In the genomic region with DNA sequence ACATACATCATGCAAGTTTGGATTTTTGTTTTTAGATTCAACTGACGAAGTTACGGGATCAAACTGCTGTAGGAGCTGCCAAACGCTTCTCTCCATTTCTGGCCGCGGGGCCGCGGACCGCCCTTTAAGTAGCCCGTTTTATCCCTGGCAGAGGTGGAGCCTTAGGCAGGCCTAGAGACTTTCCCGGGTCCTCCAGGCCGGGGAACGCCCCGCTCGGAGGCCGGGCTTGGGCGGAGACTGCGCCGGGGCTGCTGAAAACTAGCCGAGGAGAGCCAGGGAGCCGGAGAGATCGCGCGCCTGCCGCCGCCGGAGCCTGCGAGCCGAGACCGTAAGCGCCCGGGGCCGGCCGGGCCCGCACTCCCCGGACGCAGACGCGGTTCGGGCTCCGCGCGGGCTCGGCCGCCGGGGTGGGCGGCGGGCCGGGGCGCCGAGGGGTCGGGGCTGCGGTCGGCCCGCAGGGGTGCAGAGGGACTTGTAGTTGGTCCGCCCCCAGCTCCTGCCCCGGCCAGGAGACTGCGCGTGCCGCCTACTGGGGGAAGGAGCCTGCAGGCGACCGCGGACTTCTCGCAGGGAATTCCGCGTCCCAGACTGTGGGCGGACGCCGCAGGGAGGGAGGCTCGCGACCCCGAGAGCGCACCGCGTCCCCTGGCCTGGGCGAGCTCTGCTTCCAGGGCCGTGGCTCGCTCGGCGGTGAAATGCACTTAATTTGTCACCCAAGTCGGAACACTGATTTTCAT, we compare ENCODE assay signal across 1 cellular context.
TF ChIP-seq lines count a peak whose summit lies in the region.

TSS of gene EPHX1 (plus strand) at position 283 of the 737 bp plus-strand sequence. CDS start 18,606 bp downstream, outside the sequence.

TF ChIP-seq in HepG2, 621 proteins besides CTCF, POLR2A, EP300 and RAD21 (continued from another document and continues in another):
- TF ChIP-seq AGO1 (IDR thresholded peaks at IDR 0.05; ENCODE audit: low read depth, low read length, poor library complexity, severe bottlenecking) (no peak), FOXP1 (IDR thresholded peaks at IDR 0.05) (no peak), FOXP1 (CRISPR knock-in tag; IDR thresholded peaks at IDR 0.05) (no peak), HNF4A (CRISPR knock-in tag; IDR thresholded peaks at IDR 0.05) (no peak), UBTF (CRISPR knock-in tag; IDR thresholded peaks at IDR 0.05) (peak; percentile 93), TBX2 (CRISPR knock-in tag; IDR thresholded peaks at IDR 0.05; ENCODE audit: borderline replicate concordance) (0 out of 2 replicates have a peak, but pooled peaks have one; percentile 26), ZNF224 (CRISPR knock-in tag; IDR thresholded peaks at IDR 0.05) (0 out of 2 replicates have a peak, but pooled peaks have one; percentile 36), ARNT2 (CRISPR knock-in tag; IDR thresholded peaks at IDR 0.05; ENCODE audit: low read depth) (peak; percentile 20; the same call in 1 of the 2 replicates), ZNF879 (CRISPR knock-in tag; IDR thresholded peaks at IDR 0.05) (peak; percentile 39; the same call in 1 of the 2 replicates), PHF21A (CRISPR knock-in tag; IDR thresholded peaks at IDR 0.05) (0 out of 2 replicates have a peak, but pooled peaks have one; percentile 47), MED1 (CRISPR knock-in tag; IDR thresholded peaks at IDR 0.05) (peak; percentile 24; the same call in 1 of the 2 replicates), ZNF672 (CRISPR knock-in tag; IDR thresholded peaks at IDR 0.05) (no peak), ZNF572 (CRISPR knock-in tag; IDR thresholded peaks at IDR 0.05) (0 out of 2 replicates have a peak, but pooled peaks have one; percentile 59), ZNF335 (CRISPR knock-in tag; IDR thresholded peaks at IDR 0.05) (0 out of 2 replicates have a peak, but pooled peaks have one; percentile 46), MXD1 (CRISPR knock-in tag; IDR thresholded peaks at IDR 0.05) (peak; percentile 67; the same call in 1 of the 2 replicates), POLR2AphosphoS5 (IDR thresholded peaks at IDR 0.05; ENCODE audit: low read depth, low read length) (peak; percentile 78), PAF1 (CRISPR knock-in tag; IDR thresholded peaks at IDR 0.05) (no peak), ATF7 (IDR thresholded peaks at IDR 0.05) (no peak), ATF7 (CRISPR knock-in tag; IDR thresholded peaks at IDR 0.05) (no peak), CBX5 (CRISPR knock-in tag; IDR thresholded peaks at IDR 0.05; ENCODE audit: borderline replicate concordance) (no peak), ARHGAP35 (CRISPR knock-in tag; IDR thresholded peaks at IDR 0.05; ENCODE audit: borderline replicate concordance) (no peak), CERS6 (CRISPR knock-in tag; IDR thresholded peaks at IDR 0.05) (no peak), ZNF605 (CRISPR knock-in tag; IDR thresholded peaks at IDR 0.05) (0 out of 2 replicates have a peak, but pooled peaks have one; percentile 32), FOXK1 (CRISPR knock-in tag; IDR thresholded peaks at IDR 0.05; ENCODE audit: borderline replicate concordance, low read depth) (no peak; the same call in 1 of the 2 replicates), ZNF546 (CRISPR knock-in tag; conservative IDR thresholded peaks at IDR 0.05) (0 out of 2 replicates have a peak, but pooled peaks have one; percentile 25), GPN1 (CRISPR knock-in tag; IDR thresholded peaks at IDR 0.05; ENCODE audit: borderline replicate concordance) (no peak), MIER2 (CRISPR knock-in tag; IDR thresholded peaks at IDR 0.05) (no peak), SOX6 (IDR thresholded peaks at IDR 0.05) (no peak), SOX6 (CRISPR knock-in tag; IDR thresholded peaks at IDR 0.05) (peak; percentile 48; the same call in 1 of the 2 replicates), POGZ (CRISPR knock-in tag; IDR thresholded peaks at IDR 0.05) (peak; percentile 62), SOX13 (IDR thresholded peaks at IDR 0.05) (no peak), SOX13 (CRISPR knock-in tag; conservative IDR thresholded peaks at IDR 0.05 in 1 of 2, IDR thresholded peaks at IDR 0.05 in 1 of 2) (0 out of 4 replicates have a peak, but pooled peaks of 1 of the 2 experiments have one; percentile 2), ZNF773 (CRISPR knock-in tag; IDR thresholded peaks at IDR 0.05; ENCODE audit: borderline replicate concordance) (0 out of 2 replicates have a peak, but pooled peaks have one; percentile 40), ZSCAN21 (CRISPR knock-in tag; IDR thresholded peaks at IDR 0.05; ENCODE audit: borderline replicate concordance) (peak; percentile 40; the same call in 1 of the 2 replicates), SALL1 (CRISPR knock-in tag; IDR thresholded peaks at IDR 0.05) (peak; percentile 14; the same call in 1 of the 2 replicates), ERF (CRISPR knock-in tag; IDR thresholded peaks at IDR 0.05) (0 out of 2 replicates have a peak, but pooled peaks have one; percentile 23), ZKSCAN1 (IDR thresholded peaks at IDR 0.05; ENCODE audit: low read length) (no peak), PAX8 (CRISPR knock-in tag; IDR thresholded peaks at IDR 0.05; ENCODE audit: borderline replicate concordance) (peak; percentile 9; the same call in 1 of the 2 replicates), ZNF800 (CRISPR knock-in tag; IDR thresholded peaks at IDR 0.05) (peak; percentile 64; the same call in 1 of the 2 replicates), PITX1 (CRISPR knock-in tag; IDR thresholded peaks at IDR 0.05) (peak; percentile 25; the same call in 1 of the 2 replicates), MEF2D (CRISPR knock-in tag; IDR thresholded peaks at IDR 0.05) (0 out of 2 replicates have a peak, but pooled peaks have one; percentile 51), POLR2G (IDR thresholded peaks at IDR 0.05; ENCODE audit: low read depth, low read length) (peak; percentile 89), CENPT (CRISPR knock-in tag; IDR thresholded peaks at IDR 0.05; ENCODE audit: low read depth) (no peak), ELK4 (CRISPR knock-in tag; IDR thresholded peaks at IDR 0.05; ENCODE audit: borderline replicate concordance) (no peak)
- TF ChIP-seq, protein P1, sequence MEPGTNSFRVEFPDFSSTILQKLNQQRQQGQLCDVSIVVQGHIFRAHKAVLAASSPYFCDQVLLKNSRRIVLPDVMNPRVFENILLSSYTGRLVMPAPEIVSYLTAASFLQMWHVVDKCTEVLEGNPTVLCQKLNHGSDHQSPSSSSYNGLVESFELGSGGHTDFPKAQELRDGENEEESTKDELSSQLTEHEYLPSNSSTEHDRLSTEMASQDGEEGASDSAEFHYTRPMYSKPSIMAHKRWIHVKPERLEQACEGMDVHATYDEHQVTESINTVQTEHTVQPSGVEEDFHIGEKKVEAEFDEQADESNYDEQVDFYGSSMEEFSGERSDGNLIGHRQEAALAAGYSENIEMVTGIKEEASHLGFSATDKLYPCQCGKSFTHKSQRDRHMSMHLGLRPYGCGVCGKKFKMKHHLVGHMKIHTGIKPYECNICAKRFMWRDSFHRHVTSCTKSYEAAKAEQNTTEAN (CRISPR knock-in tag; conservative IDR thresholded peaks at IDR 0.05) = no peak
- TF ChIP-seq, protein P2, sequence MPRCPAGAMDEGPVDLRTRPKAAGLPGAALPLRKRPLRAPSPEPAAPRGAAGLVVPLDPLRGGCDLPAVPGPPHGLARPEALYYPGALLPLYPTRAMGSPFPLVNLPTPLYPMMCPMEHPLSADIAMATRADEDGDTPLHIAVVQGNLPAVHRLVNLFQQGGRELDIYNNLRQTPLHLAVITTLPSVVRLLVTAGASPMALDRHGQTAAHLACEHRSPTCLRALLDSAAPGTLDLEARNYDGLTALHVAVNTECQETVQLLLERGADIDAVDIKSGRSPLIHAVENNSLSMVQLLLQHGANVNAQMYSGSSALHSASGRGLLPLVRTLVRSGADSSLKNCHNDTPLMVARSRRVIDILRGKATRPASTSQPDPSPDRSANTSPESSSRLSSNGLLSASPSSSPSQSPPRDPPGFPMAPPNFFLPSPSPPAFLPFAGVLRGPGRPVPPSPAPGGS (CRISPR knock-in tag; IDR thresholded peaks at IDR 0.05) = 0 out of 2 replicates have a peak, but pooled peaks have one; percentile 33
- TF ChIP-seq, protein P3, sequence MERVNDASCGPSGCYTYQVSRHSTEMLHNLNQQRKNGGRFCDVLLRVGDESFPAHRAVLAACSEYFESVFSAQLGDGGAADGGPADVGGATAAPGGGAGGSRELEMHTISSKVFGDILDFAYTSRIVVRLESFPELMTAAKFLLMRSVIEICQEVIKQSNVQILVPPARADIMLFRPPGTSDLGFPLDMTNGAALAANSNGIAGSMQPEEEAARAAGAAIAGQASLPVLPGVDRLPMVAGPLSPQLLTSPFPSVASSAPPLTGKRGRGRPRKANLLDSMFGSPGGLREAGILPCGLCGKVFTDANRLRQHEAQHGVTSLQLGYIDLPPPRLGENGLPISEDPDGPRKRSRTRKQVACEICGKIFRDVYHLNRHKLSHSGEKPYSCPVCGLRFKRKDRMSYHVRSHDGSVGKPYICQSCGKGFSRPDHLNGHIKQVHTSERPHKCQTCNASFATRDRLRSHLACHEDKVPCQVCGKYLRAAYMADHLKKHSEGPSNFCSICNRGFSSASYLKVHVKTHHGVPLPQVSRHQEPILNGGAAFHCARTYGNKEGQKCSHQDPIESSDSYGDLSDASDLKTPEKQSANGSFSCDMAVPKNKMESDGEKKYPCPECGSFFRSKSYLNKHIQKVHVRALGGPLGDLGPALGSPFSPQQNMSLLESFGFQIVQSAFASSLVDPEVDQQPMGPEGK (CRISPR knock-in tag; IDR thresholded peaks at IDR 0.05) = no peak
- TF ChIP-seq, protein P4, sequence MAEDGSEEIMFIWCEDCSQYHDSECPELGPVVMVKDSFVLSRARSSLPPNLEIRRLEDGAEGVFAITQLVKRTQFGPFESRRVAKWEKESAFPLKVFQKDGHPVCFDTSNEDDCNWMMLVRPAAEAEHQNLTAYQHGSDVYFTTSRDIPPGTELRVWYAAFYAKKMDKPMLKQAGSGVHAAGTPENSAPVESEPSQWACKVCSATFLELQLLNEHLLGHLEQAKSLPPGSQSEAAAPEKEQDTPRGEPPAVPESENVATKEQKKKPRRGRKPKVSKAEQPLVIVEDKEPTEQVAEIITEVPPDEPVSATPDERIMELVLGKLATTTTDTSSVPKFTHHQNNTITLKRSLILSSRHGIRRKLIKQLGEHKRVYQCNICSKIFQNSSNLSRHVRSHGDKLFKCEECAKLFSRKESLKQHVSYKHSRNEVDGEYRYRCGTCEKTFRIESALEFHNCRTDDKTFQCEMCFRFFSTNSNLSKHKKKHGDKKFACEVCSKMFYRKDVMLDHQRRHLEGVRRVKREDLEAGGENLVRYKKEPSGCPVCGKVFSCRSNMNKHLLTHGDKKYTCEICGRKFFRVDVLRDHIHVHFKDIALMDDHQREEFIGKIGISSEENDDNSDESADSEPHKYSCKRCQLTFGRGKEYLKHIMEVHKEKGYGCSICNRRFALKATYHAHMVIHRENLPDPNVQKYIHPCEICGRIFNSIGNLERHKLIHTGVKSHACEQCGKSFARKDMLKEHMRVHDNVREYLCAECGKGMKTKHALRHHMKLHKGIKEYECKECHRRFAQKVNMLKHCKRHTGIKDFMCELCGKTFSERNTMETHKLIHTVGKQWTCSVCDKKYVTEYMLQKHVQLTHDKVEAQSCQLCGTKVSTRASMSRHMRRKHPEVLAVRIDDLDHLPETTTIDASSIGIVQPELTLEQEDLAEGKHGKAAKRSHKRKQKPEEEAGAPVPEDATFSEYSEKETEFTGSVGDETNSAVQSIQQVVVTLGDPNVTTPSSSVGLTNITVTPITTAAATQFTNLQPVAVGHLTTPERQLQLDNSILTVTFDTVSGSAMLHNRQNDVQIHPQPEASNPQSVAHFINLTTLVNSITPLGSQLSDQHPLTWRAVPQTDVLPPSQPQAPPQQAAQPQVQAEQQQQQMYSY (CRISPR knock-in tag; IDR thresholded peaks at IDR 0.05) = no peak
